8 cellular contexts compared by ENCODE assay signal in genomic region chr1:143936461-143937115, GRCh38. TPM values are rescaled to one million over a fixed set of nuclear protein-coding genes. Genes with fewer than 3 reads are reported as not detected.
DNase-seq lines count a peak whose midpoint lies in the region; ATAC-seq and FAIRE-seq lines count a peak whose summit lies in the region.
"Not testable (repeated sequence)": the region's sequence is repeated elsewhere in the genome, so short reads cannot be mapped to it uniquely, and the experiment has no call there.

No MANE protein-coding gene starts in this region.

- not testable (repeated sequence) for H3K27me3 ChIP-seq in CD4-positive, alpha-beta memory T cell (ENCODE audit: insufficient read depth, low read length)

- H3K27ac Mint-ChIP-seq in CD4-positive, alpha-beta memory T cell; natural killer cell treated with Interleukin-12 subunit alpha and Interleukin-12 subunit beta and Interleukin-15 and Interleukin-18, amount 100 ng/mL, for 72 hours: not testable (repeated sequence)

- H3K4me3 Mint-ChIP-seq in CD4-positive, alpha-beta memory T cell; natural killer cell treated with Interleukin-12 subunit alpha and Interleukin-12 subunit beta and Interleukin-15 and Interleukin-18, amount 100 ng/mL, for 72 hours: not testable (repeated sequence)

- H3K27ac ChIP-seq in CD4-positive, alpha-beta memory T cell (ENCODE audit: low read depth, low read length) = not testable (repeated sequence)

- peak; percentile 17 to 46 (median 42) for DNase-seq in CD4-positive, alpha-beta memory T cell
- DNase-seq in NCI-H82 treated with DMSO at 0.1 percent for 48 hours (lab: John Stamatoyannopoulos, UW; ENCODE audit: unreplicated experiment) (peak; percentile 2), amniotic stem cell (lab: John Stamatoyannopoulos, UW) (peak; percentile 4)
- DNase-seq in activated CD4-positive, CD25-positive, alpha-beta regulatory T cell treated with anti-CD3 and anti-CD28 coated beads, Interleukin-2, amount 50 U/mL, for 16 hours (ENCODE audit: low read depth, low spot score) = peak; percentile 1
- DNase-seq in frontal cortex (ENCODE audit: low spot score in 2 of 2) = not testable (repeated sequence)
- peak; percentile 58 for DNase-seq in natural killer cell treated with Interleukin-12 subunit alpha and Interleukin-12 subunit beta and Interleukin-15 and Interleukin-18, amount 100 ng/mL, for 72 hours (ENCODE audit: low spot score)
- DNase-seq in stimulated activated CD8-positive, alpha-beta memory T cell treated with anti-CD3 and anti-CD28 coated beads, Interleukin-4, amount 100 ng/mL, for 4 hours (ENCODE audit: low read depth in 2 of 2, low spot score in 1 of 2) = peak; percentile 1 to 5

- not testable (repeated sequence) for H3K36me3 ChIP-seq in CD4-positive, alpha-beta memory T cell (ENCODE audit: insufficient read depth, low read length)

- not testable (repeated sequence) for H3K27me3 Mint-ChIP-seq in CD4-positive, alpha-beta memory T cell; natural killer cell treated with Interleukin-12 subunit alpha and Interleukin-12 subunit beta and Interleukin-15 and Interleukin-18, amount 100 ng/mL, for 72 hours

- H3K9me3 Mint-ChIP-seq in CD4-positive, alpha-beta memory T cell; natural killer cell treated with Interleukin-12 subunit alpha and Interleukin-12 subunit beta and Interleukin-15 and Interleukin-18, amount 100 ng/mL, for 72 hours: not testable (repeated sequence)

- not testable (repeated sequence) for H3K4me1 Mint-ChIP-seq in CD4-positive, alpha-beta memory T cell; natural killer cell treated with Interleukin-12 subunit alpha and Interleukin-12 subunit beta and Interleukin-15 and Interleukin-18, amount 100 ng/mL, for 72 hours (ENCODE audit: low read depth in 2 of 2)

- intact Hi-C loops in CD4-positive, alpha-beta memory T cell (cut with micrococcal nuclease) = not testable (repeated sequence)

- not testable (repeated sequence) for H3K9me3 ChIP-seq in CD4-positive, alpha-beta memory T cell (ENCODE audit: control insufficient read depth in 1 of 2, low read length in 2 of 2)

- peak; percentile 96 for FAIRE-seq in frontal cortex (lab: Jason Lieb, UNC)

- POLR2A ChIA-PET in CD4-positive, alpha-beta memory T cell (lab: Charles Lee; ENCODE audit: partially characterized antibody) = not testable (repeated sequence)

- CTCF ChIA-PET in CD4-positive, alpha-beta memory T cell (lab: Charles Lee; ENCODE audit: partially characterized antibody) = not testable (repeated sequence)

- peak; percentile 47 for ATAC-seq in HG03342 (IDR thresholded peaks at IDR 0.05; ENCODE audit: unreplicated experiment)
- ATAC-seq in natural killer cell treated with Interleukin-12 subunit alpha and Interleukin-12 subunit beta and Interleukin-15 and Interleukin-18, amount 100 ng/mL, for 72 hours = not testable (repeated sequence)

- H3K4me1 ChIP-seq in CD4-positive, alpha-beta memory T cell (ENCODE audit: insufficient read depth, low read length) = not testable (repeated sequence)

- not testable (repeated sequence) for H3K36me3 Mint-ChIP-seq in CD4-positive, alpha-beta memory T cell; natural killer cell treated with Interleukin-12 subunit alpha and Interleukin-12 subunit beta and Interleukin-15 and Interleukin-18, amount 100 ng/mL, for 72 hours

- not testable (repeated sequence) for H3K4me3 ChIP-seq in CD4-positive, alpha-beta memory T cell (ENCODE audit: low read length in 2 of 2)

RNA-seq across cellular contexts. Expression of gene FAM72C, which starts 35.2 kb away (rescaled TPM):
- under 1 TPM; 0.20 to 0.33 TPM for total RNA-seq in CD4-positive, alpha-beta memory T cell
- not detected for polyA plus RNA-seq in CD4-positive, alpha-beta memory T cell
- total RNA-seq in frontal cortex = 1.2 TPM
- total RNA-seq in natural killer cell treated with Interleukin-12 subunit alpha and Interleukin-12 subunit beta and Interleukin-15 and Interleukin-18, amount 100 ng/mL, for 72 hours = 10 to 100 TPM in 1 of 2 donors, 1 to 10 TPM in 1; 6.0 to 17.8 TPM
